ENCODE assay signal across 8 cellular contexts in genomic region chr16:22436326-22436822, GRCh38.
A peak's percentile ranks its signal among the peaks of the same experiment; 100 is the strongest.
DNase-seq lines count a peak whose midpoint lies in the region; ATAC-seq and TF ChIP-seq lines count a peak whose summit lies in the region.
"Not testable (repeated sequence)": the region's sequence is repeated elsewhere in the genome, so short reads cannot be mapped to it uniquely, and the experiment has no call there.

No MANE protein-coding gene starts in this region.

- H3K36me3 ChIP-seq in Peyer's patch; adipocyte (ENCODE audit: control insufficient read depth, insufficient read depth, low read length, severe bottlenecking); mucosa of stomach (ENCODE audit: control insufficient read depth, insufficient read depth, low read length): not testable (repeated sequence)

- H3K27ac ChIP-seq in CD4-positive, alpha-beta T cell (ENCODE audit: low read depth, low read length): peak overlapping the region; percentile 59
- H3K27ac ChIP-seq in Peyer's patch: peak overlapping the region in 3 of 4 donors; percentile 91 to 97 (median 96)

- H3K27ac Mint-ChIP-seq in CD4-positive, alpha-beta T cell: peak overlapping the region; percentile 90
- peak overlapping the region; percentile 99 for H3K27ac Mint-ChIP-seq in stimulated activated naive CD8-positive, alpha-beta T cell treated with anti-CD3 and anti-CD28 coated beads, Interleukin-15, Interleukin-2, amounts not matched to agents 100 ng/mL and 50 ng/mL, for 24 hours

- peak overlapping the region; percentile 71 to 93 (median 86) for H3K4me3 ChIP-seq in Peyer's patch
- peak overlapping the region; percentile 86 for H3K4me3 ChIP-seq in adipocyte (ENCODE audit: low read length)
- H3K4me3 ChIP-seq in fibroblast of the aortic adventitia (ENCODE audit: low read depth, low read length): peak overlapping the region; percentile 68
- H3K4me3 ChIP-seq in mucosa of stomach (ENCODE audit: low read length): not testable (repeated sequence)

- peak overlapping the region; percentile 92 for H3K9ac ChIP-seq in adipocyte (ENCODE audit: low read length)
- peak overlapping the region; percentile 65 for H3K9ac ChIP-seq in mucosa of stomach (ENCODE audit: low read length)

- CTCF ChIA-PET in CD4-positive, alpha-beta T cell (lab: Charles Lee): interaction anchor here (0.7 kb wide), 1 partner anchor 122 kb away, joined by 4 read pairs; no protein-coding TSS in a partner anchor

- not testable (repeated sequence) for DNase-seq in CD4-positive, alpha-beta T cell; Peyer's patch; adipocyte (ENCODE audit: low read depth); fibroblast of the aortic adventitia (ENCODE audit: low read depth)

- H3K27me3 ChIP-seq in CD4-positive, alpha-beta T cell (ENCODE audit: control insufficient read depth, insufficient read depth, low read length); Peyer's patch; adipocyte (replicated peaks; ENCODE audit: control insufficient read depth, insufficient read depth, low read length); mucosa of stomach (ENCODE audit: control insufficient read depth, insufficient read depth, low read length): not testable (repeated sequence)

- not testable (repeated sequence) for H3K4me1 Mint-ChIP-seq in CD4-positive, alpha-beta T cell (ENCODE audit: low read depth); stimulated activated naive CD8-positive, alpha-beta T cell treated with anti-CD3 and anti-CD28 coated beads, Interleukin-15, Interleukin-2, amounts not matched to agents 100 ng/mL and 50 ng/mL, for 24 hours (ENCODE audit: low read depth)

- TF ChIP-seq CTCF in CD4-positive, alpha-beta T cell (IDR thresholded peaks at IDR 0.05); Peyer's patch (IDR thresholded peaks at IDR 0.05); fibroblast of the aortic adventitia (IDR thresholded peaks at IDR 0.05; ENCODE audit: insufficient read depth, low read length): not testable (repeated sequence)

- H3K36me3 Mint-ChIP-seq in CD4-positive, alpha-beta T cell (ENCODE audit: low read depth); stimulated activated naive CD8-positive, alpha-beta T cell treated with anti-CD3 and anti-CD28 coated beads, Interleukin-15, Interleukin-2, amounts not matched to agents 100 ng/mL and 50 ng/mL, for 24 hours (ENCODE audit: low read depth): not testable (repeated sequence)

- not testable (repeated sequence) for H3K9me3 ChIP-seq in CD4-positive, alpha-beta T cell (ENCODE audit: control insufficient read depth, low read length); Peyer's patch; adipocyte (ENCODE audit: control insufficient read depth, low read length); mucosa of stomach (ENCODE audit: control insufficient read depth, low read length)

- H3K4me3 Mint-ChIP-seq in CD4-positive, alpha-beta T cell: peak overlapping the region; percentile 97
- H3K4me3 Mint-ChIP-seq in stimulated activated naive CD8-positive, alpha-beta T cell treated with anti-CD3 and anti-CD28 coated beads, Interleukin-15, Interleukin-2, amounts not matched to agents 100 ng/mL and 50 ng/mL, for 24 hours: peak overlapping the region; percentile 95

- not testable (repeated sequence) for TF ChIP-seq POLR2A in Peyer's patch (IDR thresholded peaks at IDR 0.05)

- intact Hi-C loops in CD4-positive, alpha-beta T cell (cut with DNase I, micrococcal nuclease): not testable (repeated sequence)

- H3K27me3 Mint-ChIP-seq in CD4-positive, alpha-beta T cell; stimulated activated naive CD8-positive, alpha-beta T cell treated with anti-CD3 and anti-CD28 coated beads, Interleukin-15, Interleukin-2, amounts not matched to agents 100 ng/mL and 50 ng/mL, for 24 hours: not testable (repeated sequence)

- not testable (repeated sequence) for ATAC-seq in CD4-positive, alpha-beta T cell (ENCODE audit: poor library complexity)
- ATAC-seq in GM21390 (IDR thresholded peaks at IDR 0.05; ENCODE audit: unreplicated experiment) (peak; percentile 26), HG03066 (IDR thresholded peaks at IDR 0.05; ENCODE audit: low read depth, unreplicated experiment) (peak; percentile 15)

- H3K4me1 ChIP-seq in Peyer's patch; adipocyte (ENCODE audit: control insufficient read depth, insufficient read depth, low read length); mucosa of stomach (ENCODE audit: control insufficient read depth, insufficient read depth, low read length): not testable (repeated sequence)

- H3K9me3 Mint-ChIP-seq in CD4-positive, alpha-beta T cell; stimulated activated naive CD8-positive, alpha-beta T cell treated with anti-CD3 and anti-CD28 coated beads, Interleukin-15, Interleukin-2, amounts not matched to agents 100 ng/mL and 50 ng/mL, for 24 hours: not testable (repeated sequence)

- POLR2A ChIA-PET in CD4-positive, alpha-beta T cell (lab: Charles Lee): interaction anchor here (1.4 to 1.5 kb wide), 3 partner anchors 63 to 246 kb away, joined by 3 to 9 read pairs (median 6); partner anchors contain the start of gene POLR3E
